In the genomic region with DNA sequence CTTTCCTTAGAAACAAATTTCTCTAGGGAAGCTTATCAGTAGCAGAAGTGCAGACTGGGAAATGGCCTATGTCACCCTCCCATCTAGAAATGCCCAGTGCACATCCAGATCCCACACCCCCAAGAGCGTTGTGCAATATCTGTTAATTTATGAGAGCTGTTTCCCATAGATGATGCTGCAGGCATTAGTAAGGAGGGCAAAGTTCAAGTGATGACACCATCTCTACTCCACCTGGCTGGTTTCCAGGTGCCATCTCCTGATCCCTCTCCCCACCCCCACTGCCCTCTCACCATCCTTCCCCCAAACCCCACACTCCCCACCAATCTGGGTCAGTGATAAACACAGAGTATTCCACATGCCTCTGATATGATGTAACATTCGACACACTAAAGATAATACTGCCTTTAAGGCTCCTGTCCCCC, we compare ENCODE assay signal across 2 cellular contexts.
TF ChIP-seq lines count a peak whose summit lies in the region.

No MANE protein-coding gene starts in this region.

TF ChIP-seq in SK-N-SH, 30 proteins besides CTCF, POLR2A, EP300 and RAD21 (continued from another document):
- TF ChIP-seq, protein P1, sequence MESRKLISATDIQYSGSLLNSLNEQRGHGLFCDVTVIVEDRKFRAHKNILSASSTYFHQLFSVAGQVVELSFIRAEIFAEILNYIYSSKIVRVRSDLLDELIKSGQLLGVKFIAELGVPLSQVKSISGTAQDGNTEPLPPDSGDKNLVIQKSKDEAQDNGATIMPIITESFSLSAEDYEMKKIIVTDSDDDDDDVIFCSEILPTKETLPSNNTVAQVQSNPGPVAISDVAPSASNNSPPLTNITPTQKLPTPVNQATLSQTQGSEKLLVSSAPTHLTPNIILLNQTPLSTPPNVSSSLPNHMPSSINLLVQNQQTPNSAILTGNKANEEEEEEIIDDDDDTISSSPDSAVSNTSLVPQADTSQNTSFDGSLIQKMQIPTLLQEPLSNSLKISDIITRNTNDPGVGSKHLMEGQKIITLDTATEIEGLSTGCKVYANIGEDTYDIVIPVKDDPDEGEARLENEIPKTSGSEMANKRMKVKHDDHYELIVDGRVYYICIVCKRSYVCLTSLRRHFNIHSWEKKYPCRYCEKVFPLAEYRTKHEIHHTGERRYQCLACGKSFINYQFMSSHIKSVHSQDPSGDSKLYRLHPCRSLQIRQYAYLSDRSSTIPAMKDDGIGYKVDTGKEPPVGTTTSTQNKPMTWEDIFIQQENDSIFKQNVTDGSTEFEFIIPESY (IDR thresholded peaks at IDR 0.05; ENCODE audit: borderline replicate concordance, low read depth): no peak

TF ChIP-seq in SK-N-SH treated with all-trans-retinoic acid at 6 μM for 48 hours, 23 proteins besides CTCF, POLR2A, EP300 and RAD21 (continued from another document):
- TF ChIP-seq, protein P2, sequence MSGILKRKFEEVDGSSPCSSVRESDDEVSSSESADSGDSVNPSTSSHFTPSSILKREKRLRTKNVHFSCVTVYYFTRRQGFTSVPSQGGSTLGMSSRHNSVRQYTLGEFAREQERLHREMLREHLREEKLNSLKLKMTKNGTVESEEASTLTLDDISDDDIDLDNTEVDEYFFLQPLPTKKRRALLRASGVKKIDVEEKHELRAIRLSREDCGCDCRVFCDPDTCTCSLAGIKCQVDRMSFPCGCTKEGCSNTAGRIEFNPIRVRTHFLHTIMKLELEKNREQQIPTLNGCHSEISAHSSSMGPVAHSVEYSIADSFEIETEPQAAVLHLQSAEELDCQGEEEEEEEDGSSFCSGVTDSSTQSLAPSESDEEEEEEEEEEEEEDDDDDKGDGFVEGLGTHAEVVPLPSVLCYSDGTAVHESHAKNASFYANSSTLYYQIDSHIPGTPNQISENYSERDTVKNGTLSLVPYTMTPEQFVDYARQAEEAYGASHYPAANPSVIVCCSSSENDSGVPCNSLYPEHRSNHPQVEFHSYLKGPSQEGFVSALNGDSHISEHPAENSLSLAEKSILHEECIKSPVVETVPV (CRISPR knock-in tag; IDR thresholded peaks at IDR 0.05): no peak
- TF ChIP-seq, protein P3, sequence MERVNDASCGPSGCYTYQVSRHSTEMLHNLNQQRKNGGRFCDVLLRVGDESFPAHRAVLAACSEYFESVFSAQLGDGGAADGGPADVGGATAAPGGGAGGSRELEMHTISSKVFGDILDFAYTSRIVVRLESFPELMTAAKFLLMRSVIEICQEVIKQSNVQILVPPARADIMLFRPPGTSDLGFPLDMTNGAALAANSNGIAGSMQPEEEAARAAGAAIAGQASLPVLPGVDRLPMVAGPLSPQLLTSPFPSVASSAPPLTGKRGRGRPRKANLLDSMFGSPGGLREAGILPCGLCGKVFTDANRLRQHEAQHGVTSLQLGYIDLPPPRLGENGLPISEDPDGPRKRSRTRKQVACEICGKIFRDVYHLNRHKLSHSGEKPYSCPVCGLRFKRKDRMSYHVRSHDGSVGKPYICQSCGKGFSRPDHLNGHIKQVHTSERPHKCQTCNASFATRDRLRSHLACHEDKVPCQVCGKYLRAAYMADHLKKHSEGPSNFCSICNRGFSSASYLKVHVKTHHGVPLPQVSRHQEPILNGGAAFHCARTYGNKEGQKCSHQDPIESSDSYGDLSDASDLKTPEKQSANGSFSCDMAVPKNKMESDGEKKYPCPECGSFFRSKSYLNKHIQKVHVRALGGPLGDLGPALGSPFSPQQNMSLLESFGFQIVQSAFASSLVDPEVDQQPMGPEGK (CRISPR knock-in tag; IDR thresholded peaks at IDR 0.05; ENCODE audit: borderline replicate concordance): no peak
- TF ChIP-seq, protein P4, sequence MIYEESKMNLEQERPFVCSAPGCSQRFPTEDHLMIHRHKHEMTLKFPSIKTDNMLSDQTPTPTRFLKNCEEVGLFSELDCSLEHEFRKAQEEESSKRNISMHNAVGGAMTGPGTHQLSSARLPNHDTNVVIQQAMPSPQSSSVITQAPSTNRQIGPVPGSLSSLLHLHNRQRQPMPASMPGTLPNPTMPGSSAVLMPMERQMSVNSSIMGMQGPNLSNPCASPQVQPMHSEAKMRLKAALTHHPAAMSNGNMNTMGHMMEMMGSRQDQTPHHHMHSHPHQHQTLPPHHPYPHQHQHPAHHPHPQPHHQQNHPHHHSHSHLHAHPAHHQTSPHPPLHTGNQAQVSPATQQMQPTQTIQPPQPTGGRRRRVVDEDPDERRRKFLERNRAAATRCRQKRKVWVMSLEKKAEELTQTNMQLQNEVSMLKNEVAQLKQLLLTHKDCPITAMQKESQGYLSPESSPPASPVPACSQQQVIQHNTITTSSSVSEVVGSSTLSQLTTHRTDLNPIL (CRISPR knock-in tag; IDR thresholded peaks at IDR 0.05; ENCODE audit: low read depth): no peak
- TF ChIP-seq ISL1 (CRISPR knock-in tag; IDR thresholded peaks at IDR 0.05) (no peak), TOX (CRISPR knock-in tag; IDR thresholded peaks at IDR 0.05; ENCODE audit: borderline replicate concordance) (no peak), ZC3H10 (CRISPR knock-in tag; IDR thresholded peaks at IDR 0.05) (no peak), GLIS3 (CRISPR knock-in tag; IDR thresholded peaks at IDR 0.05) (no peak)
- TF ChIP-seq, protein P5, sequence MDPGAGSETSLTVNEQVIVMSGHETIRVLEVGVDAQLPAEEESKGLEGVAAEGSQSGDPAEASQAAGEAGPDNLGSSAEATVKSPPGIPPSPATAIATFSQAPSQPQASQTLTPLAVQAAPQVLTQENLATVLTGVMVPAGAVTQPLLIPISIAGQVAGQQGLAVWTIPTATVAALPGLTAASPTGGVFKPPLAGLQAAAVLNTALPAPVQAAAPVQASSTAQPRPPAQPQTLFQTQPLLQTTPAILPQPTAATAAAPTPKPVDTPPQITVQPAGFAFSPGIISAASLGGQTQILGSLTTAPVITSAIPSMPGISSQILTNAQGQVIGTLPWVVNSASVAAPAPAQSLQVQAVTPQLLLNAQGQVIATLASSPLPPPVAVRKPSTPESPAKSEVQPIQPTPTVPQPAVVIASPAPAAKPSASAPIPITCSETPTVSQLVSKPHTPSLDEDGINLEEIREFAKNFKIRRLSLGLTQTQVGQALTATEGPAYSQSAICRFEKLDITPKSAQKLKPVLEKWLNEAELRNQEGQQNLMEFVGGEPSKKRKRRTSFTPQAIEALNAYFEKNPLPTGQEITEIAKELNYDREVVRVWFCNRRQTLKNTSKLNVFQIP (CRISPR knock-in tag; IDR thresholded peaks at IDR 0.05; ENCODE audit: borderline replicate concordance, low read depth): no peak
